In genomic region chr1:24744911-24745710, GRCh38 we compare ENCODE assay signal across 8 cellular contexts. TPM values are rescaled to one million over a fixed set of nuclear protein-coding genes. Genes with fewer than 3 reads are reported as not detected.
A peak's percentile ranks its signal among the peaks of the same experiment; 100 is the strongest.
DNase-seq lines count a peak whose midpoint lies in the region; ATAC-seq, FAIRE-seq and TF ChIP-seq lines count a peak whose summit lies in the region.

TSS of gene CLIC4 (plus strand) at chr1:24745447. CDS start at chr1:24745554, 107 bp downstream.

- DNase-seq in NCI-H69 (lab: John Stamatoyannopoulos, UW): peak; percentile 97
- DNase-seq in activated CD4-positive, alpha-beta T cell treated with anti-CD3 and anti-CD28 coated beads, Interleukin-2, amount 50 U/mL, for 24 hours (ENCODE audit: low read depth in 1 of 2, low spot score in 1 of 2): peak; percentile 97 to 98
- DNase-seq in dermis blood vessel endothelial cell: peak; percentile 99
- DNase-seq in HepG2 (ENCODE audit: low spot score): peak; percentile 96
- peak; percentile 100 for DNase-seq in stimulated activated CD4-positive, alpha-beta T cell treated with anti-CD3 and anti-CD28 coated beads, Interleukin-4, amount 100 ng/mL, for 1 hour

- TF ChIP-seq EP300 in HepG2 (IDR thresholded peaks at IDR 0.05; ENCODE audit: low read depth in 2 of 2, low read length in 2 of 2) (no peak), HepG2 (CRISPR knock-in tag; IDR thresholded peaks at IDR 0.05; ENCODE audit: borderline replicate concordance) (no peak; the same call in 1 of the 2 replicates)

- H3K79me2 ChIP-seq in HepG2 (ENCODE audit: insufficient read depth, low read length): peaks cover 45% of the 10 kb centered on the region

- H3K9me3 ChIP-seq in BLaER1 (no peaks in the 10 kb centered on the region), HepG2 (ENCODE audit: low read length) (no peaks in the 10 kb centered on the region)

- peak; percentile 86 to 96 for TF ChIP-seq POLR2A in HepG2 (IDR thresholded peaks at IDR 0.05; ENCODE audit: insufficient read depth in 1 of 2, low read depth in 2 of 2, low read length in 2 of 2)

- peak within 1 kb of the TSS; percentile 98 for H3K9ac ChIP-seq in BLaER1
- peak within 1 kb of the TSS; percentile 87 for H3K9ac ChIP-seq in HepG2 (ENCODE audit: insufficient read depth, low read depth, low read length)

- ATAC-seq in GM19324 (IDR thresholded peaks at IDR 0.05; ENCODE audit: low FRiP score, unreplicated experiment): peak; percentile 80
- ATAC-seq in HG03469 (IDR thresholded peaks at IDR 0.05; ENCODE audit: unreplicated experiment): peak; percentile 40
- ATAC-seq in HepG2: peak; percentile 91

- H3K36me3 ChIP-seq in BLaER1 (peaks cover 3% of the 10 kb centered on the region), HepG2 (replicated peaks in 1 of 2; ENCODE audit: control insufficient read depth in 1 of 2, insufficient read depth in 2 of 2, low read length in 2 of 2) (0 out of 5 replicates have a peak, but pooled peaks cover 0 to 2% of the 10 kb centered on the region in 2 experiments)

- in situ Hi-C loops in HepG2 (cut with HindIII; ENCODE audit: extremely low pct_ligation_motif_present, low pct_unique_long_range_greater_than_20kb): no loop called here

- intact Hi-C loops in HepG2 (cut with micrococcal nuclease; ENCODE audit: unreplicated experiment): loop anchor here (1.0 to 10.0 kb wide), 4 partner anchors 40 to 86 kb away; no protein-coding TSS in a partner anchor

- H3K27ac ChIP-seq in BLaER1: peak within 1 kb of the TSS; percentile 96
- peak within 1 kb of the TSS; percentile 77 for H3K27ac ChIP-seq in HepG2 (ENCODE audit: extremely low read length, insufficient read depth, low read length)

- peaks cover 32% of the 10 kb centered on the region for H4K20me1 ChIP-seq in BLaER1
- peaks cover 4% of the 10 kb centered on the region; the same call in 1 of the 2 replicates for H4K20me1 ChIP-seq in HepG2 (ENCODE audit: insufficient read depth, low read length)

- BruUV-seq in HepG2 (replicated peaks; lab: Mats Ljungman, UMichigan): no TSS peak

- no peak within 1 kb of the TSS for H2AFZ ChIP-seq in HepG2 (ENCODE audit: low read length)

- TF ChIP-seq CTCF in HepG2 (CRISPR knock-in tag; IDR thresholded peaks at IDR 0.05): peak; percentile 78

- FAIRE-seq in HepG2 (lab: Jason Lieb, UNC): peak; percentile 83

- peaks cover 64% of the 10 kb centered on the region for H3K4me1 ChIP-seq in BLaER1
- H3K4me1 ChIP-seq in HepG2 (ENCODE audit: insufficient read depth, low read length): peaks cover 72% of the 10 kb centered on the region

- H3K27me3 ChIP-seq in BLaER1 (no peaks in the 10 kb centered on the region), HepG2 (ENCODE audit: control insufficient read depth in 1 of 2, insufficient read depth in 2 of 2, low read length in 2 of 2) (no peaks in the 10 kb centered on the region; a peak in 1 of 5 replicates)

- H3K4me2 ChIP-seq in BLaER1 (peak within 1 kb of the TSS; percentile 87), HepG2 (ENCODE audit: low read depth, low read length) (peak within 1 kb of the TSS; percentile 94)

- WGBS in HepG2 (ENCODE audit: low lambda C conversion rate): 0% methylated on average over 11 of the region's 80 CpGs

- CTCF ChIA-PET in HepG2 (lab: Yijun Ruan, JAX; ENCODE audit: low intra/inter-chr PET ratio, low total read pairs): no interaction called here

- peak; percentile 44; the same call in 1 of the 2 replicates for TF ChIP-seq RAD21 in HepG2 (CRISPR knock-in tag; IDR thresholded peaks at IDR 0.05)

- POLR2A ChIA-PET in HepG2 (lab: Yijun Ruan, JAX): interaction anchor here (0.7 to 8.2 kb wide), 16 partner anchors 9 to 170 kb away, joined by 3 to 100 read pairs (median 5); no protein-coding TSS in a partner anchor

- H3K4me3 ChIP-seq in BLaER1 (peak within 1 kb of the TSS; percentile 97), HepG2 (replicated peaks in 1 of 3; ENCODE audit: insufficient read depth in 1 of 3, low read depth in 2 of 3, low read length in 3 of 3) (peak within 1 kb of the TSS; percentile 82 to 95 (median 86))

TF ChIP-seq in HepG2, 621 proteins besides CTCF, POLR2A, EP300 and RAD21 (continues in another document):
- TF ChIP-seq FIP1L1 (IDR thresholded peaks at IDR 0.05; ENCODE audit: borderline replicate concordance, insufficient read depth, low read depth, low read length) (no peak), SOX6 (IDR thresholded peaks at IDR 0.05) (no peak), SOX6 (CRISPR knock-in tag; IDR thresholded peaks at IDR 0.05) (peak; percentile 81), ZNF609 (CRISPR knock-in tag; IDR thresholded peaks at IDR 0.05; ENCODE audit: borderline replicate concordance) (no peak; the same call in 1 of the 2 replicates), SIX4 (CRISPR knock-in tag; IDR thresholded peaks at IDR 0.05) (no peak)
- TF ChIP-seq, protein P1, sequence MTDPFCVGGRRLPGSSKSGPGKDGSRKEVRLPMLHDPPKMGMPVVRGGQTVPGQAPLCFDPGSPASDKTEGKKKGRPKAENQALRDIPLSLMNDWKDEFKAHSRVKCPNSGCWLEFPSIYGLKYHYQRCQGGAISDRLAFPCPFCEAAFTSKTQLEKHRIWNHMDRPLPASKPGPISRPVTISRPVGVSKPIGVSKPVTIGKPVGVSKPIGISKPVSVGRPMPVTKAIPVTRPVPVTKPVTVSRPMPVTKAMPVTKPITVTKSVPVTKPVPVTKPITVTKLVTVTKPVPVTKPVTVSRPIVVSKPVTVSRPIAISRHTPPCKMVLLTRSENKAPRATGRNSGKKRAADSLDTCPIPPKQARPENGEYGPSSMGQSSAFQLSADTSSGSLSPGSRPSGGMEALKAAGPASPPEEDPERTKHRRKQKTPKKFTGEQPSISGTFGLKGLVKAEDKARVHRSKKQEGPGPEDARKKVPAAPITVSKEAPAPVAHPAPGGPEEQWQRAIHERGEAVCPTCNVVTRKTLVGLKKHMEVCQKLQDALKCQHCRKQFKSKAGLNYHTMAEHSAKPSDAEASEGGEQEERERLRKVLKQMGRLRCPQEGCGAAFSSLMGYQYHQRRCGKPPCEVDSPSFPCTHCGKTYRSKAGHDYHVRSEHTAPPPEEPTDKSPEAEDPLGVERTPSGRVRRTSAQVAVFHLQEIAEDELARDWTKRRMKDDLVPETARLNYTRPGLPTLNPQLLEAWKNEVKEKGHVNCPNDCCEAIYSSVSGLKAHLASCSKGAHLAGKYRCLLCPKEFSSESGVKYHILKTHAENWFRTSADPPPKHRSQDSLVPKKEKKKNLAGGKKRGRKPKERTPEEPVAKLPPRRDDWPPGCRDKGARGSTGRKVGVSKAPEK (CRISPR knock-in tag; IDR thresholded peaks at IDR 0.05; ENCODE audit: borderline replicate concordance): no peak

RNA-seq across cellular contexts. Expression of gene CLIC4, which starts in this region (rescaled TPM):
- total RNA-seq in dermis blood vessel endothelial cell (262 and 338 TPM in 2 replicates), HepG2 (2016; rRNA removed; fragmentation: Illumina TruSeq; extraction: Trizol) (77.4 and 120 TPM in 2 replicates)
- 5.2 and 5.7 TPM in 2 replicates for total RNA-seq in HepG2 (2016; cell fraction: cytosol; rRNA removed; fragmentation: Illumina TruSeq; extraction: Trizol; ENCODE audit: low read depth)
- total RNA-seq in HepG2 (2016; cell fraction: insoluble cytoplasmic fraction; rRNA removed; fragmentation: Illumina TruSeq; extraction: Trizol): 79.6 and 107 TPM in 2 replicates
- total RNA-seq in HepG2 (2016; cell fraction: membrane; rRNA removed; fragmentation: Illumina TruSeq; extraction: Trizol): 27.3 and 32.5 TPM in 2 replicates
- total RNA-seq in HepG2 (2016; cell fraction: nucleus; rRNA removed; fragmentation: Illumina TruSeq; extraction: Trizol): 53.7 and 61.5 TPM in 2 replicates
- polyA plus RNA-seq in HepG2 (2011; rRNA removed): 19.9 and 23.3 TPM in 2 replicates
- 15.6 and 24.0 TPM in 2 replicates for polyA plus RNA-seq in HepG2 (2011; cell fraction: cytosol; rRNA removed)
- 8.0 and 12.1 TPM in 2 replicates for polyA plus RNA-seq in HepG2 (2011; cell fraction: nucleus; rRNA removed)
- 51.1 and 58.9 TPM in 2 replicates for polyA plus RNA-seq in HepG2 (2012)
- polyA plus RNA-seq in HepG2 (2016; cell fraction: cytosol; fragmentation: Illumina TruSeq; extraction: Trizol; ENCODE audit: low read depth): 5.0 and 5.8 TPM in 2 replicates
- 122 and 132 TPM in 2 replicates for polyA plus RNA-seq in HepG2 (2016; cell fraction: insoluble cytoplasmic fraction; fragmentation: Illumina TruSeq; extraction: Trizol; ENCODE audit: low read depth)
- 19.2 and 20.4 TPM in 2 replicates for polyA plus RNA-seq in HepG2 (2016; cell fraction: membrane; fragmentation: Illumina TruSeq; extraction: Trizol; ENCODE audit: low read depth)
- polyA plus RNA-seq in HepG2 (2016; cell fraction: nucleus; fragmentation: Illumina TruSeq; extraction: Trizol; ENCODE audit: insufficient read depth, low read depth): 62.7 and 67.7 TPM in 2 replicates
- polyA minus RNA-seq in HepG2 (2011; rRNA and poly(A)+ RNA removed; ENCODE audit: low replicate concordance): 11.1 and 23.5 TPM in 2 replicates
- polyA minus RNA-seq in HepG2 (2011; cell fraction: cytosol; rRNA and poly(A)+ RNA removed): 41.9 and 45.3 TPM in 2 replicates
- polyA minus RNA-seq in HepG2 (2011; cell fraction: nucleus; rRNA and poly(A)+ RNA removed): 31.5 and 33.2 TPM in 2 replicates

Comparison
In these comparisons a context has a peak if more than half of its experiments do, and no peak if none do; other contexts are left out.
1. Peak in every context shown above with its lines: DNase-seq, ATAC-seq, H3K4me3 ChIP-seq and H3K27ac ChIP-seq.
2. ATAC-seq: peak in every context shown above with its lines; median percentile 91 in HepG2; 80 in GM19324; 40 in HG03469.